In the genomic region with DNA sequence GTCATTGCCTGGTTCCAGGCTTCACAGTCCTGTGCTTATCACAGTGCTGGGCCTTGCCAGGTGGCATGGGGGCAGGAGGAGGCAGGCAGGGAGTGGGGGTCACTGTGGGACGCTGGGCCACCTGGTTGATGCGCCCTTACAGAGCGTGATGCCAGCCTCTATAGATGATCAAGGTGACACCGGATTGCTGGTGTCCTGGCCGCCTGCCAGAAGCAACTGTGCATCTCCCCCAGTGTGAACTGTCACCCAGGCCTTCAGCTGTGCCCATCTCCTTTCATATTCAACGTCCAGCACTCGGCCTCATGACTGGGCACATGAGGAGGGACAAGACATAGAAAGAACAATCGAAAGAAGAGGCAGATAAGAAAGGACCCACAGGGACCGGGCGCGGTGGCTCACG, we compare ENCODE assay signal across 24 cellular contexts.
"Had no signal": no experiment of that assay in that cellular context is flagged by ENCODE, and none has a peak within 500 bp of the region (broad histone marks: within the 10 kb centered on the region; RNA-seq: fewer than 3 reads in every experiment).

No MANE protein-coding gene starts in this region.

- H3K27me3 ChIP-seq: Peyer's patch had no signal

- H3K27ac Mint-ChIP-seq: activated CD4-positive, alpha-beta memory T cell treated with anti-CD3 and anti-CD28 coated beads for 36 hours; activated naive CD8-positive, alpha-beta T cell treated with anti-CD3 and anti-CD28 coated beads, Interleukin-2, amount 50 U/mL, for 24 hours; brain; T-helper 17 cell; WTC11 had no signal

- H3K27ac ChIP-seq: Peyer's patch had no signal

- H3K4me3 Mint-ChIP-seq: activated CD4-positive, alpha-beta memory T cell treated with anti-CD3 and anti-CD28 coated beads for 36 hours; activated naive CD8-positive, alpha-beta T cell treated with anti-CD3 and anti-CD28 coated beads, Interleukin-2, amount 50 U/mL, for 24 hours; activated T-cell treated with anti-CD3 and anti-CD28 coated beads, Interleukin-2, amount 50 U/mL, for 4 hours; brain; central memory CD8-positive, alpha-beta T cell; T-helper 17 cell; WTC11 had no signal

- DNase-seq: activated CD4-positive, alpha-beta memory T cell treated with anti-CD3 and anti-CD28 coated beads for 36 hours; activated CD4-positive, alpha-beta T cell treated with anti-CD3 and anti-CD28 coated beads for 48 hours; activated CD4-positive, CD25-positive, alpha-beta regulatory T cell treated with anti-CD3 and anti-CD28 coated beads, Interleukin-2, amount 50 U/mL, for 72 hours; activated CD8-positive, alpha-beta memory T cell treated with anti-CD3 and anti-CD28 coated beads for 24 hours; activated effector memory CD4-positive, alpha-beta T cell treated with anti-CD3 and anti-CD28 coated beads, Interleukin-2, amount 50 U/mL, for 16 hours; activated naive CD4-positive, alpha-beta T cell treated with Interleukin-2 at 50 U/mL for 16 hours; activated naive CD8-positive, alpha-beta T cell treated with anti-CD3 and anti-CD28 coated beads, Interleukin-2, amount 50 U/mL, for 24 hours; activated T-cell treated with anti-CD3 and anti-CD28 coated beads, Interleukin-2, amount 50 U/mL, for 4 hours; amniotic stem cell; Kasumi-1; NCI-H1048; NCI-H146; NCI-H2029 treated with DMSO at 0.1 percent for 48 hours; NCI-H446; NCI-H524; Peyer's patch; SIG-M5; T-helper 17 cell; T-helper 9 cell had no signal

- H3K4me1 Mint-ChIP-seq: activated naive CD8-positive, alpha-beta T cell treated with anti-CD3 and anti-CD28 coated beads, Interleukin-2, amount 50 U/mL, for 24 hours; central memory CD8-positive, alpha-beta T cell; T-helper 17 cell; WTC11 had no signal

- H3K36me3 ChIP-seq: Peyer's patch had no signal

- H3K36me3 Mint-ChIP-seq: activated CD4-positive, alpha-beta memory T cell treated with anti-CD3 and anti-CD28 coated beads for 36 hours had no signal

- H3K4me3 ChIP-seq: Peyer's patch had no signal

- FAIRE-seq: astrocyte had no signal

- H3K27me3 Mint-ChIP-seq: brain had no signal

- ATAC-seq: activated naive CD4-positive, alpha-beta T cell treated with anti-CD3 and anti-CD28 coated beads, Interleukin-2, amount 50 U/mL, for 72 hours; activated naive CD8-positive, alpha-beta T cell treated with anti-CD3 and anti-CD28 coated beads, Interleukin-2, amount 50 U/mL, for 24 hours; activated T-cell treated with anti-CD3 and anti-CD28 coated beads, Interleukin-2, amount 50 U/mL, for 4 hours; T-helper 17 cell; WTC11 had no signal

- H3K4me1 ChIP-seq: Peyer's patch had no signal
